ENCODE assay signal across 8 cellular contexts in genomic region chr22:27919943-27920755, GRCh38. TPM values are rescaled to one million over a fixed set of nuclear protein-coding genes. Genes with fewer than 3 reads are reported as not detected.
DNase-seq lines count a peak whose midpoint lies in the region; ATAC-seq, FAIRE-seq and TF ChIP-seq lines count a peak whose summit lies in the region.

No MANE protein-coding gene starts in this region.

- DNase-seq in AG08395 (ENCODE audit: low spot score), result peak; percentile 21
- peak; percentile 20 for DNase-seq in NT2/D1 (ENCODE audit: low read depth, low spot score)
- peak; percentile 36 for DNase-seq in colonic mucosa
- DNase-seq in HepG2 (ENCODE audit: low spot score), result peak; percentile 55
- DNase-seq in suprapubic skin (ENCODE audit: low spot score in 2 of 2), result no peak
- DNase-seq in KBM-7, result no peak

- H2AFZ ChIP-seq in HepG2 (ENCODE audit: low read length), result no peak overlapping the region

- H3K36me3 ChIP-seq in NT2/D1 (ENCODE audit: insufficient read depth, insufficient read length, low read length) (peaks cover 25% of the 10 kb centered on the region), colonic mucosa (no peaks in the 10 kb centered on the region), HepG2 (replicated peaks in 1 of 2; ENCODE audit: control insufficient read depth in 1 of 2, insufficient read depth in 2 of 2, low read length in 2 of 2) (peaks cover 2 to 3% of the 10 kb centered on the region in 2 experiments; a peak in 2 of 5 replicates), suprapubic skin (peaks cover 9% of the 10 kb centered on the region)

- H3K9me3 ChIP-seq in NT2/D1 (ENCODE audit: insufficient read depth, low read length) (no peaks in the 10 kb centered on the region), colonic mucosa (no peaks in the 10 kb centered on the region), HepG2 (ENCODE audit: low read length) (no peaks in the 10 kb centered on the region), suprapubic skin (no peaks in the 10 kb centered on the region)

- in situ Hi-C loops in HepG2 (cut with HindIII; ENCODE audit: extremely low pct_ligation_motif_present, low pct_unique_long_range_greater_than_20kb), result no loop called here
- in situ Hi-C loops in KBM-7 (cut with MboI; ENCODE audit: low pct_unique_long_range_greater_than_20kb, low sequenced_read_pairs), result no loop called here

- peaks cover 27% of the 10 kb centered on the region for H4K20me1 ChIP-seq in HepG2 (ENCODE audit: insufficient read depth, low read length)

- ATAC-seq in GM18505 (IDR thresholded peaks at IDR 0.05; ENCODE audit: unreplicated experiment), result peak; percentile 34
- peak; percentile 12 for ATAC-seq in HG03060 (IDR thresholded peaks at IDR 0.05; ENCODE audit: low read depth, unreplicated experiment)
- peak; percentile 86 for ATAC-seq in HepG2

- TF ChIP-seq EP300 in HepG2 (IDR thresholded peaks at IDR 0.05; ENCODE audit: low read depth in 2 of 2, low read length in 2 of 2), result no peak
- TF ChIP-seq EP300 in HepG2 (CRISPR knock-in tag; IDR thresholded peaks at IDR 0.05; ENCODE audit: borderline replicate concordance), result no peak
- no peak for TF ChIP-seq EP300 in suprapubic skin (IDR thresholded peaks at IDR 0.05)

- CTCF ChIA-PET in HepG2 (lab: Yijun Ruan, JAX; ENCODE audit: low intra/inter-chr PET ratio, low total read pairs), result no interaction called here

- H3K4me2 ChIP-seq in HepG2 (ENCODE audit: low read depth, low read length), result peak overlapping the region; percentile 80

- 18% methylated on average over 12 of the region's 12 CpGs for WGBS in HepG2 (ENCODE audit: low lambda C conversion rate)
- WGBS in suprapubic skin, result 19% methylated on average over 12 of the region's 12 CpGs

- FAIRE-seq in HepG2 (lab: Jason Lieb, UNC), result peak; percentile 47

- TF ChIP-seq CTCF in colonic mucosa (IDR thresholded peaks at IDR 0.05), result no peak
- TF ChIP-seq CTCF in HepG2 (CRISPR knock-in tag; IDR thresholded peaks at IDR 0.05), result peak; percentile 45
- no peak for TF ChIP-seq CTCF in suprapubic skin (IDR thresholded peaks at IDR 0.05)

- BruUV-seq in HepG2 (replicated peaks; lab: Mats Ljungman, UMichigan), result no TSS peak

- no peaks in the 10 kb centered on the region for H3K27me3 ChIP-seq in NT2/D1 (ENCODE audit: insufficient read depth, insufficient read length)
- H3K27me3 ChIP-seq in colonic mucosa, result no peaks in the 10 kb centered on the region
- H3K27me3 ChIP-seq in HepG2 (ENCODE audit: control insufficient read depth in 1 of 2, insufficient read depth in 2 of 2, low read length in 2 of 2), result no peaks in the 10 kb centered on the region; a peak in 1 of 5 replicates
- H3K27me3 ChIP-seq in suprapubic skin, result no peaks in the 10 kb centered on the region

- POLR2A ChIA-PET in HepG2 (lab: Yijun Ruan, JAX), result interaction anchor here (1.1 to 1.7 kb wide), 4 partner anchors 9 to 39 kb away, joined by 3 to 4 read pairs (median 4); no protein-coding TSS in a partner anchor

- TF ChIP-seq POLR2A in GM18505 (IDR thresholded peaks at IDR 0.05; ENCODE audit: borderline replicate concordance, extremely low read depth, insufficient read depth, insufficient read length), result no peak
- no peak for TF ChIP-seq POLR2A in HepG2 (IDR thresholded peaks at IDR 0.05; ENCODE audit: insufficient read depth in 1 of 2, low read depth in 2 of 2, low read length in 2 of 2)
- no peak for TF ChIP-seq POLR2A in suprapubic skin (IDR thresholded peaks at IDR 0.05)

- TF ChIP-seq RAD21 in HepG2 (CRISPR knock-in tag; IDR thresholded peaks at IDR 0.05), result no peak

- H3K27ac ChIP-seq in colonic mucosa, result peak overlapping the region; percentile 92
- peak overlapping the region; percentile 80 for H3K27ac ChIP-seq in HepG2 (ENCODE audit: extremely low read length, insufficient read depth, low read length)
- H3K27ac ChIP-seq in suprapubic skin, result peak overlapping the region; percentile 98

- peak overlapping the region; percentile 97 for H3K9ac ChIP-seq in NT2/D1 (ENCODE audit: insufficient read length, low read depth)
- H3K9ac ChIP-seq in colonic mucosa (ENCODE audit: low read depth in 2 of 2, low read length in 2 of 2), result peak overlapping the region; percentile 79 to 89
- H3K9ac ChIP-seq in HepG2 (ENCODE audit: insufficient read depth, low read depth, low read length), result peak overlapping the region; percentile 82

- peak overlapping the region; percentile 91 for H3K4me3 ChIP-seq in NT2/D1 (ENCODE audit: insufficient read length, low read depth)
- H3K4me3 ChIP-seq in colonic mucosa, result peak overlapping the region; percentile 87
- peak overlapping the region; percentile 75 to 90 (median 81) for H3K4me3 ChIP-seq in HepG2 (replicated peaks in 1 of 3; ENCODE audit: insufficient read depth in 1 of 3, low read depth in 2 of 3, low read length in 3 of 3)
- H3K4me3 ChIP-seq in suprapubic skin, result peak overlapping the region; percentile 76

- intact Hi-C loops in colonic mucosa (cut with DNase I) (no loop called here), HepG2 (cut with micrococcal nuclease; ENCODE audit: unreplicated experiment) (loop anchor here (10.0 kb wide), 1 partner anchor 55 kb away; no protein-coding TSS in a partner anchor)

- H3K4me1 ChIP-seq in NT2/D1 (ENCODE audit: insufficient read depth, insufficient read length) (no peaks in the 10 kb centered on the region), colonic mucosa (peaks cover 25% of the 10 kb centered on the region), HepG2 (ENCODE audit: insufficient read depth, low read length) (peaks cover 43% of the 10 kb centered on the region), suprapubic skin (peaks cover 45% of the 10 kb centered on the region)

- peaks cover 79% of the 10 kb centered on the region for H3K79me2 ChIP-seq in HepG2 (ENCODE audit: insufficient read depth, low read length)

TF ChIP-seq in HepG2, 621 proteins besides CTCF, POLR2A, EP300 and RAD21 (continues in another document):
- no peak for TF ChIP-seq ZC3H13 (CRISPR knock-in tag; IDR thresholded peaks at IDR 0.05)
- 0 out of 2 replicates have a peak, but pooled peaks have one; percentile 5 for TF ChIP-seq ZNF761 (CRISPR knock-in tag; conservative IDR thresholded peaks at IDR 0.05)
- no peak for TF ChIP-seq ZNF691 (CRISPR knock-in tag; IDR thresholded peaks at IDR 0.05; ENCODE audit: borderline replicate concordance, low read depth)
- peak; percentile 60; the same call in 1 of the 2 replicates for TF ChIP-seq ZNF224 (CRISPR knock-in tag; IDR thresholded peaks at IDR 0.05)
- TF ChIP-seq, protein P1, sequence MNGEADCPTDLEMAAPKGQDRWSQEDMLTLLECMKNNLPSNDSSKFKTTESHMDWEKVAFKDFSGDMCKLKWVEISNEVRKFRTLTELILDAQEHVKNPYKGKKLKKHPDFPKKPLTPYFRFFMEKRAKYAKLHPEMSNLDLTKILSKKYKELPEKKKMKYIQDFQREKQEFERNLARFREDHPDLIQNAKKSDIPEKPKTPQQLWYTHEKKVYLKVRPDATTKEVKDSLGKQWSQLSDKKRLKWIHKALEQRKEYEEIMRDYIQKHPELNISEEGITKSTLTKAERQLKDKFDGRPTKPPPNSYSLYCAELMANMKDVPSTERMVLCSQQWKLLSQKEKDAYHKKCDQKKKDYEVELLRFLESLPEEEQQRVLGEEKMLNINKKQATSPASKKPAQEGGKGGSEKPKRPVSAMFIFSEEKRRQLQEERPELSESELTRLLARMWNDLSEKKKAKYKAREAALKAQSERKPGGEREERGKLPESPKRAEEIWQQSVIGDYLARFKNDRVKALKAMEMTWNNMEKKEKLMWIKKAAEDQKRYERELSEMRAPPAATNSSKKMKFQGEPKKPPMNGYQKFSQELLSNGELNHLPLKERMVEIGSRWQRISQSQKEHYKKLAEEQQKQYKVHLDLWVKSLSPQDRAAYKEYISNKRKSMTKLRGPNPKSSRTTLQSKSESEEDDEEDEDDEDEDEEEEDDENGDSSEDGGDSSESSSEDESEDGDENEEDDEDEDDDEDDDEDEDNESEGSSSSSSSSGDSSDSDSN (CRISPR knock-in tag; IDR thresholded peaks at IDR 0.05), result peak; percentile 9; the same call in 1 of the 2 replicates
- TF ChIP-seq TEAD3 (CRISPR knock-in tag; optimal IDR thresholded peaks at IDR 0.05; ENCODE audit: borderline replicate concordance), result peak; percentile 24
- TF ChIP-seq ARNT2 (CRISPR knock-in tag; IDR thresholded peaks at IDR 0.05; ENCODE audit: low read depth), result no peak
- 0 out of 2 replicates have a peak, but pooled peaks have one; percentile 44 for TF ChIP-seq PRMT3 (CRISPR knock-in tag; IDR thresholded peaks at IDR 0.05; ENCODE audit: borderline replicate concordance, low read depth)

RNA-seq across cellular contexts. Expression of gene PITPNB, which starts 1.1 kb away (rescaled TPM):
- 10 to 100 TPM; 40.0 to 51.6 TPM for total RNA-seq in colonic mucosa
- 17.0 and 40.7 TPM in 2 replicates for total RNA-seq in HepG2 (2016; rRNA removed; fragmentation: Illumina TruSeq; extraction: Trizol)
- total RNA-seq in HepG2 (2016; cell fraction: cytosol; rRNA removed; fragmentation: Illumina TruSeq; extraction: Trizol; ENCODE audit: low read depth), result 23.7 and 24.5 TPM in 2 replicates
- 17.3 and 36.3 TPM in 2 replicates for total RNA-seq in HepG2 (2016; cell fraction: insoluble cytoplasmic fraction; rRNA removed; fragmentation: Illumina TruSeq; extraction: Trizol)
- total RNA-seq in HepG2 (2016; cell fraction: membrane; rRNA removed; fragmentation: Illumina TruSeq; extraction: Trizol), result 17.7 and 19.6 TPM in 2 replicates
- total RNA-seq in HepG2 (2016; cell fraction: nucleus; rRNA removed; fragmentation: Illumina TruSeq; extraction: Trizol), result 30.0 and 32.6 TPM in 2 replicates
- 28.1 and 30.1 TPM in 2 replicates for polyA plus RNA-seq in HepG2 (2011; rRNA removed)
- polyA plus RNA-seq in HepG2 (2011; cell fraction: cytosol; rRNA removed), result 12.4 and 18.9 TPM in 2 replicates
- polyA plus RNA-seq in HepG2 (2011; cell fraction: nucleus; rRNA removed), result 12.4 and 19.6 TPM in 2 replicates
- 34.7 and 41.5 TPM in 2 replicates for polyA plus RNA-seq in HepG2 (2012)
- polyA plus RNA-seq in HepG2 (2016; cell fraction: cytosol; fragmentation: Illumina TruSeq; extraction: Trizol; ENCODE audit: low read depth), result 4.7 and 4.8 TPM in 2 replicates
- polyA plus RNA-seq in HepG2 (2016; cell fraction: insoluble cytoplasmic fraction; fragmentation: Illumina TruSeq; extraction: Trizol; ENCODE audit: low read depth), result 82.4 and 83.3 TPM in 2 replicates
- polyA plus RNA-seq in HepG2 (2016; cell fraction: membrane; fragmentation: Illumina TruSeq; extraction: Trizol; ENCODE audit: low read depth), result 12.6 and 14.2 TPM in 2 replicates
- polyA plus RNA-seq in HepG2 (2016; cell fraction: nucleus; fragmentation: Illumina TruSeq; extraction: Trizol; ENCODE audit: insufficient read depth, low read depth), result 48.7 and 48.8 TPM in 2 replicates
- polyA minus RNA-seq in HepG2 (2011; rRNA and poly(A)+ RNA removed; ENCODE audit: low replicate concordance), result 19.2 and 28.5 TPM in 2 replicates
- polyA minus RNA-seq in HepG2 (2011; cell fraction: cytosol; rRNA and poly(A)+ RNA removed), result 16.3 and 22.9 TPM in 2 replicates
- 58.1 and 64.4 TPM in 2 replicates for polyA minus RNA-seq in HepG2 (2011; cell fraction: nucleus; rRNA and poly(A)+ RNA removed)
- total RNA-seq in suprapubic skin, result 10 to 100 TPM; 34.7 to 47.6 (median 40.4) TPM

Comparison
In these comparisons a context has a peak if more than half of its experiments do, and no peak if none do; other contexts are left out.
1. DNase-seq: peak in AG08395 (single experiment), NT2/D1 (single experiment), colonic mucosa (single experiment) and HepG2 (single experiment); none in suprapubic skin (0 of 2) and KBM-7 (single experiment).
2. ATAC-seq: peak in every context shown above with its lines; median percentile 86 in HepG2; 34 in GM18505; 12 in HG03060.
3. Peak in every context shown above with its lines, with median percentiles within 50 percentile points of each other: H3K4me3 ChIP-seq, H3K9ac ChIP-seq and H3K27ac ChIP-seq.